Comparison of ENCODE assay signal across 1 cellular context in the genomic region with DNA sequence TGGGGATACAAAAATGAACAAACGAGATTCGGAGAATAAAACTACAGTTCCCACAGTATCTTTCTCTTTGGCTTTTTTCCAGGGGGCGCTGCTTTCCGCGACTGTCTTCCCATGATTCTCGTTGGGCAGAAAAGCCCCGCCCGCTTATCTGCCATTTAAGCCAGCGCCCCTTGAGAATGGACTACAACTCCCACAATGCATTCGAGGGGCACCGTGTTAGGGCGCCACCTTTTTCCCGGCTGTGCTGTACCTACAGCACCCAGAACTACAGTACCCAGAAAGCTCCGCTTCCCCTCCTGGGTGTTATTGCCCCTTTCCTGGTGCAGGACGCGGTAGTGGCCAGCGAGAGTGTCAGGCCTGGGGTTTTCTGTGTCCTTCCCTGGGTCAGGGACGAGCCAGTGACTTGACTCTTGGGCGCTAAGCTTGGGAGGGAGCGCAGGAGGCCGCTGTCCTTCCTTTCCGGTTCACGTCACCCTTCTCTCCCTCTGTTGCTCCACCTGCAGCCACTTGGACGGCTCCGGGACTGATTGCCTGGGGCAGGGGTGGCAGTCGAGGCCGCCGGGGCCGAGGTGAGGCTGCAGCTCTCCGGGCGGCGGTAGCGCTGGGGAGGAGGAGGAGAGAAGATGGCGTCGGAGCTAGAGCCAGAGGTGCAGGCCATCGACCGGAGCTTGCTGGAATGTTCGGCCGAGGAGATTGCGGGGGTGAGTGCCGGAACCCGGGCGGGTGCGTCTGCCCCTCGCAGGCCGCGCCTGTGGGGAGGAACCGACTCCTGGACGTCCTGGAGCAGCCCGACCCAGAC.
TF ChIP-seq lines count a peak whose summit lies in the region.

A gene (plus strand): TSS at position 333 of the 799 bp plus-strand sequence. CDS start 291 bp downstream, at position 624.

TF ChIP-seq in K562, 482 proteins besides CTCF, POLR2A, EP300 and RAD21 (continued from another document and continues in another):
- TF ChIP-seq, protein P1, sequence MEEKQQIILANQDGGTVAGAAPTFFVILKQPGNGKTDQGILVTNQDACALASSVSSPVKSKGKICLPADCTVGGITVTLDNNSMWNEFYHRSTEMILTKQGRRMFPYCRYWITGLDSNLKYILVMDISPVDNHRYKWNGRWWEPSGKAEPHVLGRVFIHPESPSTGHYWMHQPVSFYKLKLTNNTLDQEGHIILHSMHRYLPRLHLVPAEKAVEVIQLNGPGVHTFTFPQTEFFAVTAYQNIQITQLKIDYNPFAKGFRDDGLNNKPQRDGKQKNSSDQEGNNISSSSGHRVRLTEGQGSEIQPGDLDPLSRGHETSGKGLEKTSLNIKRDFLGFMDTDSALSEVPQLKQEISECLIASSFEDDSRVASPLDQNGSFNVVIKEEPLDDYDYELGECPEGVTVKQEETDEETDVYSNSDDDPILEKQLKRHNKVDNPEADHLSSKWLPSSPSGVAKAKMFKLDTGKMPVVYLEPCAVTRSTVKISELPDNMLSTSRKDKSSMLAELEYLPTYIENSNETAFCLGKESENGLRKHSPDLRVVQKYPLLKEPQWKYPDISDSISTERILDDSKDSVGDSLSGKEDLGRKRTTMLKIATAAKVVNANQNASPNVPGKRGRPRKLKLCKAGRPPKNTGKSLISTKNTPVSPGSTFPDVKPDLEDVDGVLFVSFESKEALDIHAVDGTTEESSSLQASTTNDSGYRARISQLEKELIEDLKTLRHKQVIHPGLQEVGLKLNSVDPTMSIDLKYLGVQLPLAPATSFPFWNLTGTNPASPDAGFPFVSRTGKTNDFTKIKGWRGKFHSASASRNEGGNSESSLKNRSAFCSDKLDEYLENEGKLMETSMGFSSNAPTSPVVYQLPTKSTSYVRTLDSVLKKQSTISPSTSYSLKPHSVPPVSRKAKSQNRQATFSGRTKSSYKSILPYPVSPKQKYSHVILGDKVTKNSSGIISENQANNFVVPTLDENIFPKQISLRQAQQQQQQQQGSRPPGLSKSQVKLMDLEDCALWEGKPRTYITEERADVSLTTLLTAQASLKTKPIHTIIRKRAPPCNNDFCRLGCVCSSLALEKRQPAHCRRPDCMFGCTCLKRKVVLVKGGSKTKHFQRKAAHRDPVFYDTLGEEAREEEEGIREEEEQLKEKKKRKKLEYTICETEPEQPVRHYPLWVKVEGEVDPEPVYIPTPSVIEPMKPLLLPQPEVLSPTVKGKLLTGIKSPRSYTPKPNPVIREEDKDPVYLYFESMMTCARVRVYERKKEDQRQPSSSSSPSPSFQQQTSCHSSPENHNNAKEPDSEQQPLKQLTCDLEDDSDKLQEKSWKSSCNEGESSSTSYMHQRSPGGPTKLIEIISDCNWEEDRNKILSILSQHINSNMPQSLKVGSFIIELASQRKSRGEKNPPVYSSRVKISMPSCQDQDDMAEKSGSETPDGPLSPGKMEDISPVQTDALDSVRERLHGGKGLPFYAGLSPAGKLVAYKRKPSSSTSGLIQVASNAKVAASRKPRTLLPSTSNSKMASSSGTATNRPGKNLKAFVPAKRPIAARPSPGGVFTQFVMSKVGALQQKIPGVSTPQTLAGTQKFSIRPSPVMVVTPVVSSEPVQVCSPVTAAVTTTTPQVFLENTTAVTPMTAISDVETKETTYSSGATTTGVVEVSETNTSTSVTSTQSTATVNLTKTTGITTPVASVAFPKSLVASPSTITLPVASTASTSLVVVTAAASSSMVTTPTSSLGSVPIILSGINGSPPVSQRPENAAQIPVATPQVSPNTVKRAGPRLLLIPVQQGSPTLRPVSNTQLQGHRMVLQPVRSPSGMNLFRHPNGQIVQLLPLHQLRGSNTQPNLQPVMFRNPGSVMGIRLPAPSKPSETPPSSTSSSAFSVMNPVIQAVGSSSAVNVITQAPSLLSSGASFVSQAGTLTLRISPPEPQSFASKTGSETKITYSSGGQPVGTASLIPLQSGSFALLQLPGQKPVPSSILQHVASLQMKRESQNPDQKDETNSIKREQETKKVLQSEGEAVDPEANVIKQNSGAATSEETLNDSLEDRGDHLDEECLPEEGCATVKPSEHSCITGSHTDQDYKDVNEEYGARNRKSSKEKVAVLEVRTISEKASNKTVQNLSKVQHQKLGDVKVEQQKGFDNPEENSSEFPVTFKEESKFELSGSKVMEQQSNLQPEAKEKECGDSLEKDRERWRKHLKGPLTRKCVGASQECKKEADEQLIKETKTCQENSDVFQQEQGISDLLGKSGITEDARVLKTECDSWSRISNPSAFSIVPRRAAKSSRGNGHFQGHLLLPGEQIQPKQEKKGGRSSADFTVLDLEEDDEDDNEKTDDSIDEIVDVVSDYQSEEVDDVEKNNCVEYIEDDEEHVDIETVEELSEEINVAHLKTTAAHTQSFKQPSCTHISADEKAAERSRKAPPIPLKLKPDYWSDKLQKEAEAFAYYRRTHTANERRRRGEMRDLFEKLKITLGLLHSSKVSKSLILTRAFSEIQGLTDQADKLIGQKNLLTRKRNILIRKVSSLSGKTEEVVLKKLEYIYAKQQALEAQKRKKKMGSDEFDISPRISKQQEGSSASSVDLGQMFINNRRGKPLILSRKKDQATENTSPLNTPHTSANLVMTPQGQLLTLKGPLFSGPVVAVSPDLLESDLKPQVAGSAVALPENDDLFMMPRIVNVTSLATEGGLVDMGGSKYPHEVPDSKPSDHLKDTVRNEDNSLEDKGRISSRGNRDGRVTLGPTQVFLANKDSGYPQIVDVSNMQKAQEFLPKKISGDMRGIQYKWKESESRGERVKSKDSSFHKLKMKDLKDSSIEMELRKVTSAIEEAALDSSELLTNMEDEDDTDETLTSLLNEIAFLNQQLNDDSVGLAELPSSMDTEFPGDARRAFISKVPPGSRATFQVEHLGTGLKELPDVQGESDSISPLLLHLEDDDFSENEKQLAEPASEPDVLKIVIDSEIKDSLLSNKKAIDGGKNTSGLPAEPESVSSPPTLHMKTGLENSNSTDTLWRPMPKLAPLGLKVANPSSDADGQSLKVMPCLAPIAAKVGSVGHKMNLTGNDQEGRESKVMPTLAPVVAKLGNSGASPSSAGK (IDR thresholded peaks at IDR 0.05), result peak; percentile 4; the same call in 1 of the 2 replicates
- no peak; the same call in 1 of the 2 replicates for TF ChIP-seq KLF13 (tag; IDR thresholded peaks at IDR 0.05; ENCODE audit: borderline replicate concordance, low read depth)
- TF ChIP-seq, protein P2, sequence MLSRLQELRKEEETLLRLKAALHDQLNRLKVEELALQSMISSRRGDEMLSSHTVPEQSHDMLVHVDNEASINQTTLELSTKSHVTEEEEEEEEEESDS (CRISPR knock-in tag; IDR thresholded peaks at IDR 0.05), result no peak
- no peak for TF ChIP-seq PHF21A (IDR thresholded peaks at IDR 0.05; ENCODE audit: borderline replicate concordance, low read depth)
- TF ChIP-seq, protein P3, sequence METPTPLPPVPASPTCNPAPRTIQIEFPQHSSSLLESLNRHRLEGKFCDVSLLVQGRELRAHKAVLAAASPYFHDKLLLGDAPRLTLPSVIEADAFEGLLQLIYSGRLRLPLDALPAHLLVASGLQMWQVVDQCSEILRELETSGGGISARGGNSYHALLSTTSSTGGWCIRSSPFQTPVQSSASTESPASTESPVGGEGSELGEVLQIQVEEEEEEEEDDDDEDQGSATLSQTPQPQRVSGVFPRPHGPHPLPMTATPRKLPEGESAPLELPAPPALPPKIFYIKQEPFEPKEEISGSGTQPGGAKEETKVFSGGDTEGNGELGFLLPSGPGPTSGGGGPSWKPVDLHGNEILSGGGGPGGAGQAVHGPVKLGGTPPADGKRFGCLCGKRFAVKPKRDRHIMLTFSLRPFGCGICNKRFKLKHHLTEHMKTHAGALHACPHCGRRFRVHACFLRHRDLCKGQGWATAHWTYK (CRISPR knock-in tag; IDR thresholded peaks at IDR 0.05), result peak; percentile 81
- TF ChIP-seq, protein P4, sequence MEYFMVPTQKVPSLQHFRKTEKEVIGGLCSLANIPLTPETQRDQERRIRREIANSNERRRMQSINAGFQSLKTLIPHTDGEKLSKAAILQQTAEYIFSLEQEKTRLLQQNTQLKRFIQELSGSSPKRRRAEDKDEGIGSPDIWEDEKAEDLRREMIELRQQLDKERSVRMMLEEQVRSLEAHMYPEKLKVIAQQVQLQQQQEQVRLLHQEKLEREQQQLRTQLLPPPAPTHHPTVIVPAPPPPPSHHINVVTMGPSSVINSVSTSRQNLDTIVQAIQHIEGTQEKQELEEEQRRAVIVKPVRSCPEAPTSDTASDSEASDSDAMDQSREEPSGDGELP (CRISPR knock-in tag; IDR thresholded peaks at IDR 0.05; ENCODE audit: borderline replicate concordance), result peak; percentile 92
- 0 out of 2 replicates have a peak, but pooled peaks have one; percentile 28 for TF ChIP-seq HDAC2 (IDR thresholded peaks at IDR 0.05)
- no peak for TF ChIP-seq ZNF124 (CRISPR knock-in tag; IDR thresholded peaks at IDR 0.05)
- TF ChIP-seq GTF2A2 (tag; IDR thresholded peaks at IDR 0.05), result peak; percentile 67; the same call in 1 of the 2 replicates
- peak; percentile 87 for TF ChIP-seq TAF1 (IDR thresholded peaks at IDR 0.05; ENCODE audit: control insufficient read depth, extremely low read depth, insufficient read depth, low read length, severe bottlenecking)
- peak; percentile 71 for TF ChIP-seq CBX1 (IDR thresholded peaks at IDR 0.05; ENCODE audit: low read depth)
- 0 out of 2 replicates have a peak, but pooled peaks have one; percentile 45 for TF ChIP-seq MEF2D (tag; conservative IDR thresholded peaks at IDR 0.05; ENCODE audit: low read depth)
- TF ChIP-seq CTBP1 (IDR thresholded peaks at IDR 0.05; ENCODE audit: borderline replicate concordance), result peak; percentile 91; the same call in 1 of the 2 replicates
- TF ChIP-seq, protein P5, sequence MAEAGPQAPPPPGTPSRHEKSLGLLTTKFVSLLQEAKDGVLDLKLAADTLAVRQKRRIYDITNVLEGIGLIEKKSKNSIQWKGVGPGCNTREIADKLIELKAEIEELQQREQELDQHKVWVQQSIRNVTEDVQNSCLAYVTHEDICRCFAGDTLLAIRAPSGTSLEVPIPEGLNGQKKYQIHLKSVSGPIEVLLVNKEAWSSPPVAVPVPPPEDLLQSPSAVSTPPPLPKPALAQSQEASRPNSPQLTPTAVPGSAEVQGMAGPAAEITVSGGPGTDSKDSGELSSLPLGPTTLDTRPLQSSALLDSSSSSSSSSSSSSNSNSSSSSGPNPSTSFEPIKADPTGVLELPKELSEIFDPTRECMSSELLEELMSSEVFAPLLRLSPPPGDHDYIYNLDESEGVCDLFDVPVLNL (CRISPR knock-in tag; IDR thresholded peaks at IDR 0.05; ENCODE audit: low read depth), result peak; percentile 52
- TF ChIP-seq TGIF2 (CRISPR knock-in tag; IDR thresholded peaks at IDR 0.05), result no peak
- no peak for TF ChIP-seq SP2 (IDR thresholded peaks at IDR 0.05; ENCODE audit: extremely low read depth, low read depth, low read length, poor library complexity, severe bottlenecking)
- TF ChIP-seq ZNF197 (CRISPR knock-in tag; IDR thresholded peaks at IDR 0.05; ENCODE audit: low read depth), result peak; percentile 93; the same call in 1 of the 2 replicates
- TF ChIP-seq MTA1 (IDR thresholded peaks at IDR 0.05; ENCODE audit: borderline replicate concordance), result peak; percentile 97
- peak; percentile 92 to 96 for TF ChIP-seq MAZ (CRISPR knock-in tag; conservative IDR thresholded peaks at IDR 0.05 in 1 of 2, IDR thresholded peaks at IDR 0.05 in 1 of 2)
- TF ChIP-seq ELF2 (CRISPR knock-in tag; IDR thresholded peaks at IDR 0.05), result peak; percentile 84
- TF ChIP-seq, protein P6, sequence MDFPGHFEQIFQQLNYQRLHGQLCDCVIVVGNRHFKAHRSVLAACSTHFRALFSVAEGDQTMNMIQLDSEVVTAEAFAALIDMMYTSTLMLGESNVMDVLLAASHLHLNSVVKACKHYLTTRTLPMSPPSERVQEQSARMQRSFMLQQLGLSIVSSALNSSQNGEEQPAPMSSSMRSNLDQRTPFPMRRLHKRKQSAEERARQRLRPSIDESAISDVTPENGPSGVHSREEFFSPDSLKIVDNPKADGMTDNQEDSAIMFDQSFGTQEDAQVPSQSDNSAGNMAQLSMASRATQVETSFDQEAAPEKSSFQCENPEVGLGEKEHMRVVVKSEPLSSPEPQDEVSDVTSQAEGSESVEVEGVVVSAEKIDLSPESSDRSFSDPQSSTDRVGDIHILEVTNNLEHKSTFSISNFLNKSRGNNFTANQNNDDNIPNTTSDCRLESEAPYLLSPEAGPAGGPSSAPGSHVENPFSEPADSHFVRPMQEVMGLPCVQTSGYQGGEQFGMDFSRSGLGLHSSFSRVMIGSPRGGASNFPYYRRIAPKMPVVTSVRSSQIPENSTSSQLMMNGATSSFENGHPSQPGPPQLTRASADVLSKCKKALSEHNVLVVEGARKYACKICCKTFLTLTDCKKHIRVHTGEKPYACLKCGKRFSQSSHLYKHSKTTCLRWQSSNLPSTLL (IDR thresholded peaks at IDR 0.05), result no peak
- TF ChIP-seq FOXK1 (CRISPR knock-in tag; IDR thresholded peaks at IDR 0.05; ENCODE audit: borderline replicate concordance), result peak; percentile 84
- TF ChIP-seq ESRRA (IDR thresholded peaks at IDR 0.05; ENCODE audit: borderline replicate concordance, low read depth), result peak; percentile 84
- TF ChIP-seq DDX20 (tag; IDR thresholded peaks at IDR 0.05; ENCODE audit: low read depth), result no peak
- TF ChIP-seq IFI16 (CRISPR knock-in tag; IDR thresholded peaks at IDR 0.05), result no peak
- peak; percentile 97 for TF ChIP-seq ETV1 (tag; conservative IDR thresholded peaks at IDR 0.05; ENCODE audit: low read depth)
- TF ChIP-seq ZNF143 (CRISPR knock-in tag; IDR thresholded peaks at IDR 0.05), result peak; percentile 98
- TF ChIP-seq SIN3A (IDR thresholded peaks at IDR 0.05; ENCODE audit: borderline replicate concordance in 2 of 2, control insufficient read depth in 1 of 2, low read depth in 2 of 2, low read length in 2 of 2), result peak in 1 of 2 experiments; percentile 75; a peak in 2 of 4 replicates
- TF ChIP-seq, protein P7, sequence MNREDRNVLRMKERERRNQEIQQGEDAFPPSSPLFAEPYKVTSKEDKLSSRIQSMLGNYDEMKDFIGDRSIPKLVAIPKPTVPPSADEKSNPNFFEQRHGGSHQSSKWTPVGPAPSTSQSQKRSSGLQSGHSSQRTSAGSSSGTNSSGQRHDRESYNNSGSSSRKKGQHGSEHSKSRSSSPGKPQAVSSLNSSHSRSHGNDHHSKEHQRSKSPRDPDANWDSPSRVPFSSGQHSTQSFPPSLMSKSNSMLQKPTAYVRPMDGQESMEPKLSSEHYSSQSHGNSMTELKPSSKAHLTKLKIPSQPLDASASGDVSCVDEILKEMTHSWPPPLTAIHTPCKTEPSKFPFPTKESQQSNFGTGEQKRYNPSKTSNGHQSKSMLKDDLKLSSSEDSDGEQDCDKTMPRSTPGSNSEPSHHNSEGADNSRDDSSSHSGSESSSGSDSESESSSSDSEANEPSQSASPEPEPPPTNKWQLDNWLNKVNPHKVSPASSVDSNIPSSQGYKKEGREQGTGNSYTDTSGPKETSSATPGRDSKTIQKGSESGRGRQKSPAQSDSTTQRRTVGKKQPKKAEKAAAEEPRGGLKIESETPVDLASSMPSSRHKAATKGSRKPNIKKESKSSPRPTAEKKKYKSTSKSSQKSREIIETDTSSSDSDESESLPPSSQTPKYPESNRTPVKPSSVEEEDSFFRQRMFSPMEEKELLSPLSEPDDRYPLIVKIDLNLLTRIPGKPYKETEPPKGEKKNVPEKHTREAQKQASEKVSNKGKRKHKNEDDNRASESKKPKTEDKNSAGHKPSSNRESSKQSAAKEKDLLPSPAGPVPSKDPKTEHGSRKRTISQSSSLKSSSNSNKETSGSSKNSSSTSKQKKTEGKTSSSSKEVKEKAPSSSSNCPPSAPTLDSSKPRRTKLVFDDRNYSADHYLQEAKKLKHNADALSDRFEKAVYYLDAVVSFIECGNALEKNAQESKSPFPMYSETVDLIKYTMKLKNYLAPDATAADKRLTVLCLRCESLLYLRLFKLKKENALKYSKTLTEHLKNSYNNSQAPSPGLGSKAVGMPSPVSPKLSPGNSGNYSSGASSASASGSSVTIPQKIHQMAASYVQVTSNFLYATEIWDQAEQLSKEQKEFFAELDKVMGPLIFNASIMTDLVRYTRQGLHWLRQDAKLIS (CRISPR knock-in tag; IDR thresholded peaks at IDR 0.05), result peak; percentile 91
- TF ChIP-seq TBL1XR1 (IDR thresholded peaks at IDR 0.05; ENCODE audit: low read length in 2 of 2), result peak in 1 of 2 experiments; percentile 76; a peak in 2 of 4 replicates
- no peak for TF ChIP-seq ZNF764 (CRISPR knock-in tag; IDR thresholded peaks at IDR 0.05; ENCODE audit: low read depth)
- peak in 1 of 2 experiments; percentile 19; a peak in 1 of 4 replicates for TF ChIP-seq ETV6 (IDR thresholded peaks at IDR 0.05; ENCODE audit: borderline replicate concordance in 1 of 2, low read depth in 2 of 2, low read length in 1 of 2)
- no peak for TF ChIP-seq ETV6 (CRISPR knock-in tag; IDR thresholded peaks at IDR 0.05; ENCODE audit: borderline replicate concordance)
